ENCODE assay signal across 21 cellular contexts in the genomic region with DNA sequence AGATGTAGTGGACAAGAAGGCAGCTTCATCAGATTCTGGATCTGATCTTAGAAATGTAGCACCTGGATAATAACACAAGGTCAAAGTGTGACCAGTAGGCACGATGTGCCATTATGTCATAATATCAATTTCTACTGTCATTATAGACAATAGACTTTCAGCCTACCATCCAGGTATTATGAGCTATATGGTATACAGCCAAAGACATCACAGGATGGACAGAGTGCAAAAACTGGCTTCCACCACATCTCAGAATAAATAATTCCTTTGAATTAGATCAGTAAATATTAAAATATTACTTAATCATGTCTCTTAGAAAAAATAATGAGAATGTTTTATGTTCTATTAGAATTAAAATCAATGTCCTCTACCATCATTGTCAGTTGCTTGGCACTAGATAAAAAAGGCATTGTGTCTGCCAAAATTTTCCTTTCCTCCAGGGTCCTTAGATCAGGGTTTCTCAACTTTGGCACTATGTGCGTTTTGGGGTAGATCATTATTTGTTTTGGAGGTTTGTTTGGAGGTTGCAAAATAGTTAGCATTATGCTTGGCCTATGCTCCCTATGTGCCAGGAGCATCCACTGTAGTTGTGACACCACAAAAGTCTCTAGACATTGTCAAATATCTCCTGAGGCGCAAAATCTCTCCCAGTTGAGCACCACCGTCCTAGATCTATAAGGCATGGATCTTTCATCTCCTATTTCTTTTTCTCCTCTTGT.
DNase-seq lines count a peak whose midpoint lies in the region; ATAC-seq, FAIRE-seq and TF ChIP-seq lines count a peak whose summit lies in the region.
"Had no signal": no experiment of that assay in that cellular context is flagged by ENCODE, and none has a peak within 500 bp of the region (broad histone marks: within the 10 kb centered on the region; RNA-seq: fewer than 3 reads in every experiment).

No MANE protein-coding gene starts in this region.

- H3K27ac Mint-ChIP-seq in MCF 10A (ENCODE audit: low read depth, unreplicated experiment), result no peak overlapping the region
- H3K27ac Mint-ChIP-seq: CD14-positive monocyte; CD4-positive, alpha-beta memory T cell; HFFc6; IgD-negative memory B cell had no signal

- H3K9me3 Mint-ChIP-seq in MCF 10A (ENCODE audit: unreplicated experiment), result no peaks in the 10 kb centered on the region
- H3K9me3 Mint-ChIP-seq: CD4-positive, alpha-beta memory T cell; HFFc6; IgD-negative memory B cell had no signal

- intact Hi-C loops in MCF 10A (cut with micrococcal nuclease) (no loop called here), breast epithelium (cut with DNase I; ENCODE audit: low total_unique reads) (no loop called here), HepG2 (cut with micrococcal nuclease; ENCODE audit: unreplicated experiment) (no loop called here), transverse colon (cut with DNase I; ENCODE audit: low total_unique reads) (no loop called here)

- no peak overlapping the region for H3K56ac ChIP-seq in mesendoderm (ENCODE audit: low read length)

- H3K27me3 Mint-ChIP-seq in MCF 10A (ENCODE audit: insufficient read depth, unreplicated experiment), result no peaks in the 10 kb centered on the region

- no peak overlapping the region for H3K23ac ChIP-seq in mesendoderm (ENCODE audit: low read length)

- no peak overlapping the region for H3K27ac ChIP-seq in breast epithelium
- H3K27ac ChIP-seq in HepG2 (ENCODE audit: extremely low read length, insufficient read depth, low read length), result peak overlapping the region; percentile 9
- peak overlapping the region; percentile 71 for H3K27ac ChIP-seq in subcutaneous abdominal adipose tissue (ENCODE audit: low read depth, low read length)
- no peak overlapping the region for H3K27ac ChIP-seq in mesendoderm (ENCODE audit: low read depth, low read length)
- H3K27ac ChIP-seq in transverse colon, result no peak overlapping the region
- H3K27ac ChIP-seq: 22Rv1, A549 had no signal

- no peak overlapping the region for H3K4me3 ChIP-seq in breast epithelium
- H3K4me3 ChIP-seq in HepG2 (replicated peaks in 1 of 3; ENCODE audit: insufficient read depth in 1 of 3, low read depth in 2 of 3, low read length in 3 of 3), result no peak overlapping the region
- H3K4me3 ChIP-seq in subcutaneous abdominal adipose tissue (ENCODE audit: low read depth in 1 of 5, low read length in 5 of 5), result no peak overlapping the region
- no peak overlapping the region for H3K4me3 ChIP-seq in mesendoderm (ENCODE audit: low read length)
- H3K4me3 ChIP-seq in transverse colon, result no peak overlapping the region
- H3K4me3 ChIP-seq: A549 had no signal

- no peaks in the 10 kb centered on the region for H3K4me1 Mint-ChIP-seq in MCF 10A (ENCODE audit: insufficient read depth, unreplicated experiment)
- H3K4me1 Mint-ChIP-seq: CD4-positive, alpha-beta memory T cell; IgD-negative memory B cell had no signal

- no peak overlapping the region for H4K8ac ChIP-seq in mesendoderm (ENCODE audit: low read depth, low read length)

- no peaks in the 10 kb centered on the region for H3K27me3 ChIP-seq in breast epithelium
- no peaks in the 10 kb centered on the region for H3K27me3 ChIP-seq in HepG2 (ENCODE audit: control insufficient read depth in 1 of 2, insufficient read depth in 2 of 2, low read length in 2 of 2)
- no peaks in the 10 kb centered on the region for H3K27me3 ChIP-seq in subcutaneous abdominal adipose tissue (ENCODE audit: control insufficient read depth in 5 of 5, insufficient read depth in 4 of 5, low read length in 5 of 5)
- H3K27me3 ChIP-seq in mesendoderm (ENCODE audit: insufficient read depth, low read length, poor library complexity), result no peaks in the 10 kb centered on the region
- H3K27me3 ChIP-seq in transverse colon, result no peaks in the 10 kb centered on the region

- H2BK15ac ChIP-seq in mesendoderm (replicated peaks; ENCODE audit: low read depth), result no peak overlapping the region

- H2BK5ac ChIP-seq in mesendoderm (ENCODE audit: low read length), result no peak overlapping the region

- ATAC-seq in HepG2, result peak; percentile 83
- ATAC-seq: A549, HCT116 had no signal

- POLR2A ChIA-PET in MCF 10A (lab: Yijun Ruan, JAX) (no interaction called here), HepG2 (lab: Yijun Ruan, JAX) (no interaction called here)

- no peak overlapping the region for H2AFZ ChIP-seq in HepG2 (ENCODE audit: low read length)

- BruUV-seq in MCF 10A (replicated peaks; lab: Mats Ljungman, UMichigan), result no TSS peak
- BruUV-seq in HepG2 (replicated peaks; lab: Mats Ljungman, UMichigan), result no TSS peak

- no peaks in the 10 kb centered on the region for H3K9me3 ChIP-seq in breast epithelium
- peaks cover 3% of the 10 kb centered on the region; the same call in 1 of the 2 replicates for H3K9me3 ChIP-seq in HepG2 (ENCODE audit: low read length)
- no peaks in the 10 kb centered on the region for H3K9me3 ChIP-seq in subcutaneous abdominal adipose tissue (ENCODE audit: control insufficient read depth in 5 of 5, low read length in 5 of 5)
- no peaks in the 10 kb centered on the region for H3K9me3 ChIP-seq in transverse colon
- H3K9me3 ChIP-seq: A549 had no signal

- H2BK120ac ChIP-seq in mesendoderm (ENCODE audit: low read depth, low read length), result no peak overlapping the region

- H3K36me3 ChIP-seq in breast epithelium (no peaks in the 10 kb centered on the region), HepG2 (replicated peaks in 1 of 2; ENCODE audit: control insufficient read depth in 1 of 2, insufficient read depth in 2 of 2, low read length in 2 of 2) (no peaks in the 10 kb centered on the region), subcutaneous abdominal adipose tissue (ENCODE audit: control insufficient read depth in 5 of 5, insufficient read depth in 5 of 5, low read length in 5 of 5) (no peaks in the 10 kb centered on the region), mesendoderm (ENCODE audit: control insufficient read depth, insufficient read depth, low read length) (no peaks in the 10 kb centered on the region), transverse colon (no peaks in the 10 kb centered on the region)

- TF ChIP-seq CTCF in MCF 10A (IDR thresholded peaks at IDR 0.05; ENCODE audit: unreplicated experiment), result no peak
- no peak for TF ChIP-seq CTCF in breast epithelium (IDR thresholded peaks at IDR 0.05)
- TF ChIP-seq CTCF in HepG2 (CRISPR knock-in tag; IDR thresholded peaks at IDR 0.05), result no peak
- TF ChIP-seq CTCF in transverse colon (IDR thresholded peaks at IDR 0.05), result no peak

- WGBS in HepG2 (ENCODE audit: low lambda C conversion rate), result 43% methylated on average over 4 of the region's 4 CpGs
- WGBS in mesendoderm (ENCODE audit: extremely low coverage, insufficient coverage, low lambda C conversion rate), result no CpG with 5 or more reads among the region's 4 CpGs
- 87 to 88% methylated on average over 4 of the region's 4 CpGs for WGBS in transverse colon (ENCODE audit: low coverage in 1 of 2), 2 donors

- H3K4me3 Mint-ChIP-seq in MCF 10A (ENCODE audit: unreplicated experiment), result no peak overlapping the region
- H3K4me3 Mint-ChIP-seq: CD14-positive monocyte; CD4-positive, alpha-beta memory T cell; HFFc6; IgD-negative memory B cell had no signal

- no peak overlapping the region for H3K4ac ChIP-seq in mesendoderm (ENCODE audit: low read depth, low read length)

- TF ChIP-seq RAD21 in HepG2 (CRISPR knock-in tag; IDR thresholded peaks at IDR 0.05), result no peak

- H3K4me2 ChIP-seq in HepG2 (ENCODE audit: low read depth, low read length), result 0 out of 2 replicates have a peak overlapping the region, but pooled peaks have one; percentile 8
- H3K4me2 ChIP-seq in mesendoderm (ENCODE audit: low read length), result no peak overlapping the region
- H3K4me2 ChIP-seq: A549 had no signal

- H3K9ac ChIP-seq in HepG2 (ENCODE audit: insufficient read depth, low read depth, low read length) (no peak overlapping the region), subcutaneous abdominal adipose tissue (ENCODE audit: low read length in 5 of 5) (no peak overlapping the region), mesendoderm (ENCODE audit: low read length) (no peak overlapping the region)

- H4K5ac ChIP-seq in mesendoderm (ENCODE audit: low read length), result no peak overlapping the region

- no peak overlapping the region for H3K18ac ChIP-seq in mesendoderm (ENCODE audit: low read length)

- in situ Hi-C loops in HepG2 (cut with HindIII; ENCODE audit: extremely low pct_ligation_motif_present, low pct_unique_long_range_greater_than_20kb) (no loop called here), transverse colon (cut with MboI; ENCODE audit: low pct_ligation_motif_present in 1 of 4, low pct_unique_long_range_greater_than_20kb in 1 of 4, low sequenced_read_pairs in 3 of 4) (no loop called here)

- no peaks in the 10 kb centered on the region for H4K20me1 ChIP-seq in HepG2 (ENCODE audit: insufficient read depth, low read length)

- TF ChIP-seq POLR2A in breast epithelium (IDR thresholded peaks at IDR 0.05) (no peak), HepG2 (IDR thresholded peaks at IDR 0.05; ENCODE audit: insufficient read depth in 1 of 2, low read depth in 2 of 2, low read length in 2 of 2) (no peak), transverse colon (IDR thresholded peaks at IDR 0.05) (no peak)

- no peak for FAIRE-seq in HepG2 (lab: Jason Lieb, UNC)
- FAIRE-seq: A549, HTR-8/SVneo had no signal

- no peak overlapping the region for H2AK5ac ChIP-seq in mesendoderm (ENCODE audit: low read length)

- no peaks in the 10 kb centered on the region for H3K79me1 ChIP-seq in mesendoderm (ENCODE audit: low read length)

- H3K4me1 ChIP-seq in breast epithelium (no peaks in the 10 kb centered on the region), HepG2 (ENCODE audit: insufficient read depth, low read length) (peaks cover 49% of the 10 kb centered on the region), subcutaneous abdominal adipose tissue (ENCODE audit: control insufficient read depth in 5 of 5, insufficient read depth in 5 of 5, low read length in 5 of 5) (peaks cover 0 to 22% (median 7%) of the 10 kb centered on the region in 5 donors), mesendoderm (ENCODE audit: control insufficient read depth, low read depth, low read length) (no peaks in the 10 kb centered on the region), transverse colon (peaks cover 0 to 6% (median 2%) of the 10 kb centered on the region in 4 donors)
- H3K4me1 ChIP-seq: A549 had no signal

- H3K79me2 ChIP-seq in HepG2 (ENCODE audit: insufficient read depth, low read length) (no peaks in the 10 kb centered on the region), mesendoderm (ENCODE audit: control insufficient read depth, insufficient read depth, low read length) (no peaks in the 10 kb centered on the region)

- TF ChIP-seq EP300 in HepG2 (IDR thresholded peaks at IDR 0.05; ENCODE audit: low read depth in 2 of 2, low read length in 2 of 2) (peak in 1 of 2 experiments; percentile 87; a peak in 2 of 4 replicates), HepG2 (CRISPR knock-in tag; IDR thresholded peaks at IDR 0.05; ENCODE audit: borderline replicate concordance) (no peak), transverse colon (IDR thresholded peaks at IDR 0.05; ENCODE audit: low read depth) (no peak)

- CTCF ChIA-PET in MCF 10A (lab: Yijun Ruan, JAX), result interaction anchor here (0.6 to 0.7 kb wide), 3 partner anchors 77 to 330 kb away, joined by 3 to 6 read pairs (median 3); a partner anchor contains a TSS
- CTCF ChIA-PET in HepG2 (lab: Yijun Ruan, JAX; ENCODE audit: low intra/inter-chr PET ratio, low total read pairs), result no interaction called here

- H3K36me3 Mint-ChIP-seq in MCF 10A (ENCODE audit: insufficient read depth, unreplicated experiment), result no peaks in the 10 kb centered on the region
- H3K36me3 Mint-ChIP-seq: CD14-positive monocyte; CD4-positive, alpha-beta memory T cell; IgD-negative memory B cell had no signal

- DNase-seq in MCF 10A (ENCODE audit: unreplicated experiment), result peak; percentile 36
- DNase-seq in breast epithelium (ENCODE audit: low spot score in 2 of 2), result no peak
- peak; percentile 58 for DNase-seq in HepG2 (ENCODE audit: low spot score)
- DNase-seq in mesendoderm, result no peak
- no peak for DNase-seq in transverse colon
- DNase-seq in stimulated activated naive CD4-positive, alpha-beta T cell (lab: John Stamatoyannopoulos, UW), result no peak
- DNase-seq: AML-193; CD4-positive, alpha-beta memory T cell; DMS153; DMS79; GDM1; GOT3; H7; HFFc6 had no signal

Comparison
In these comparisons a context has a peak if more than half of its experiments do, and no peak if none do; other contexts are left out.
1. DNase-seq: peak in MCF 10A (single experiment) and HepG2 (single experiment); none in breast epithelium (0 of 2), mesendoderm (single experiment), transverse colon (single experiment) and stimulated activated naive CD4-positive, alpha-beta T cell (0 of 6).
2. H3K27ac ChIP-seq: peak in HepG2 (single experiment) and subcutaneous abdominal adipose tissue (single experiment); none in breast epithelium (0 of 2), mesendoderm (single experiment) and transverse colon (0 of 4).